In the genomic region with DNA sequence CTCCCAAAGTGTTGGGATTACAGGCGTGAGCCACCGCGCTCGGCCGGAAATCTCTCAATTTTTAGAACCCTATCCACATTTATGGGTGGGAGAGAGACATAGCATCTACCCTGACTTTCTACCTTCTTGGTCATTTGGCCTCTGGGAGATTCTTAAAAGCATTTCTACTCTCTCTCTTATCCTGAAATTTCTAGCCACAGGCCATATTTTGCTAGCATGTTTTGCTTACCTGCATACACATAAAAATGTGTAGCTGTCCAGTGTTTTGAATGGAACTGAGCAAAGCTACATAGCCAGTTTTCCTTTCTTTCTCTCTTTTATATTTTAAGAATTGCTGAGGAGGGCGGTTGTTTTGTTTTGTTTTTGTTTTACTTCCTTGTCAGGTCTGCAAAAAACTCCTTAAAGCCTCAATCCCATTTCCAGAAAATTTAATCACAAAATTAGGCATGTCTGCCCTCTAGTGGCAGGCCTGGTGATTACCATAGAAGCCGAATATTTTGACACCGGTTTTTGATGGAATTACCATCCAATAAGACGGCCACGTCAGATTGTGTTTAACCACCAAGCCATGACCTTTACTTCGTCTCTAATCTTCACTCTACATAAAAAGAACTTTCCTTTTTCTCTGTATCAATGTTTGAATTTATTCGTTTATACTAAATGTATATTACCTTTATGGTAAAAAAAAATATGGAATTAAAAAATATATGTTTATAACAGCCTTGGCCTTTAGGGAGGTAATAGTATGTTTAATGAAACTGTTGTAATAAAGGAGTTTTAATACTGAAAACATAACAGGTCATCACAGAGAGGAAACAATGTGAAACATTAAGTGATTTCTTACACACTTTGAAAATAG, we compare ENCODE assay signal across 1 cellular context.
TF ChIP-seq lines count a peak whose summit lies in the region.

No MANE protein-coding gene starts in this region.

TF ChIP-seq in HCT116, 20 proteins besides CTCF, POLR2A, EP300 and RAD21 (continued from another document):
- TF ChIP-seq SP1 (IDR thresholded peaks at IDR 0.05; ENCODE audit: low read depth), result no peak
- TF ChIP-seq, protein P1, sequence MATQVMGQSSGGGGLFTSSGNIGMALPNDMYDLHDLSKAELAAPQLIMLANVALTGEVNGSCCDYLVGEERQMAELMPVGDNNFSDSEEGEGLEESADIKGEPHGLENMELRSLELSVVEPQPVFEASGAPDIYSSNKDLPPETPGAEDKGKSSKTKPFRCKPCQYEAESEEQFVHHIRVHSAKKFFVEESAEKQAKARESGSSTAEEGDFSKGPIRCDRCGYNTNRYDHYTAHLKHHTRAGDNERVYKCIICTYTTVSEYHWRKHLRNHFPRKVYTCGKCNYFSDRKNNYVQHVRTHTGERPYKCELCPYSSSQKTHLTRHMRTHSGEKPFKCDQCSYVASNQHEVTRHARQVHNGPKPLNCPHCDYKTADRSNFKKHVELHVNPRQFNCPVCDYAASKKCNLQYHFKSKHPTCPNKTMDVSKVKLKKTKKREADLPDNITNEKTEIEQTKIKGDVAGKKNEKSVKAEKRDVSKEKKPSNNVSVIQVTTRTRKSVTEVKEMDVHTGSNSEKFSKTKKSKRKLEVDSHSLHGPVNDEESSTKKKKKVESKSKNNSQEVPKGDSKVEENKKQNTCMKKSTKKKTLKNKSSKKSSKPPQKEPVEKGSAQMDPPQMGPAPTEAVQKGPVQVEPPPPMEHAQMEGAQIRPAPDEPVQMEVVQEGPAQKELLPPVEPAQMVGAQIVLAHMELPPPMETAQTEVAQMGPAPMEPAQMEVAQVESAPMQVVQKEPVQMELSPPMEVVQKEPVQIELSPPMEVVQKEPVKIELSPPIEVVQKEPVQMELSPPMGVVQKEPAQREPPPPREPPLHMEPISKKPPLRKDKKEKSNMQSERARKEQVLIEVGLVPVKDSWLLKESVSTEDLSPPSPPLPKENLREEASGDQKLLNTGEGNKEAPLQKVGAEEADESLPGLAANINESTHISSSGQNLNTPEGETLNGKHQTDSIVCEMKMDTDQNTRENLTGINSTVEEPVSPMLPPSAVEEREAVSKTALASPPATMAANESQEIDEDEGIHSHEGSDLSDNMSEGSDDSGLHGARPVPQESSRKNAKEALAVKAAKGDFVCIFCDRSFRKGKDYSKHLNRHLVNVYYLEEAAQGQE (IDR thresholded peaks at IDR 0.05; ENCODE audit: low read depth), result no peak
